ENCODE assay signal across 13 cellular contexts in the genomic region with DNA sequence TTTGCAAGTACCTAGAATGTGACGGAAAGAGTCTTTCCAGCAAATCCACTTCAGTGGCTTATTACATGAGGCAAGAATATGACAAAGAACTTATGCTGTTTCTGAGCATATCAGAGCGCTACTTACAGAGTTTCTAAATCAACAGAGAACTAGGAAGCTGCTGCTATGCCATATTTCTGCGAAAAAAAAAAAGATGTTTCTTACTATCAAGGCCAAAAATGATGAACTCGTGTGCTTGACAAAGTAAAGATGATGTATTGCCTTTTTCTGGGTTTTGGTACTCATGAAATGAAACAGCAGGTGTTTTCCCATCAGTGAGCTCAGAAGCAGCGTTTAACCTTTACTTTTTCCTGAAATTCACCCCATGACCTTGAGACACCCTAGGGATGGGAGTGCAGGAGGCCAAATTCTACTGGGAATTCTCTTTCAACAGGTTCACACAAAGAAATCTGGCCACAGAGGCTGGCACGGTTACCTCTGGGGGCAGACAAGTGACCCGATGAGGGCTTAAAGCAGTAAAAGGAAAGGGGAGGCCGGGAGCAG. TPM values are rescaled to one million over a fixed set of nuclear protein-coding genes. Genes with fewer than 3 reads are reported as not detected.
DNase-seq lines count a peak whose midpoint lies in the region; ATAC-seq and TF ChIP-seq lines count a peak whose summit lies in the region.
"Had no signal": no experiment of that assay in that cellular context is flagged by ENCODE, and none has a peak within 500 bp of the region (broad histone marks: within the 10 kb centered on the region; RNA-seq: fewer than 3 reads in every experiment).

No MANE protein-coding gene starts in this region.

- peak; percentile 65 for ATAC-seq in GM18867 (IDR thresholded peaks at IDR 0.05; ENCODE audit: unreplicated experiment)
- peak; percentile 50 for ATAC-seq in GM21390 (IDR thresholded peaks at IDR 0.05; ENCODE audit: unreplicated experiment)
- ATAC-seq in HG03095 (IDR thresholded peaks at IDR 0.05; ENCODE audit: unreplicated experiment), result peak; percentile 73
- no peak for ATAC-seq in HG03135 (IDR thresholded peaks at IDR 0.05; ENCODE audit: unreplicated experiment)
- ATAC-seq: gastrocnemius medialis, left cardiac atrium had no signal

- H3K4me3 ChIP-seq in dorsolateral prefrontal cortex, result peak overlapping the region in 2 of 59 donors; percentile 1 to 9
- H3K4me3 ChIP-seq: gastrocnemius medialis, GM23248 had no signal

- peak overlapping the region in 43 of 59 donors; percentile 1 to 89 (median 74) for H3K27ac ChIP-seq in dorsolateral prefrontal cortex
- H3K27ac ChIP-seq: gastrocnemius medialis, GM23248 had no signal

- no peak for TF ChIP-seq CTCF in dorsolateral prefrontal cortex (IDR thresholded peaks at IDR 0.05 in 54 of 56, conservative IDR thresholded peaks at IDR 0.05 in 2 of 56; ENCODE audit: low read depth in 1 of 56, partially characterized antibody in 56 of 56)

- H3K27me3 ChIP-seq in dorsolateral prefrontal cortex, result no peaks in the 10 kb centered on the region
- H3K27me3 ChIP-seq: gastrocnemius medialis had no signal

- no peak for DNase-seq in dorsolateral prefrontal cortex
- no peak for DNase-seq in islet precursor cell
- no peak for DNase-seq in NCI-H345 treated with DMSO at 0.1 percent for 48 hours (lab: John Stamatoyannopoulos, UW; ENCODE audit: unreplicated experiment)
- DNase-seq in cerebellum (ENCODE audit: low spot score), result no peak
- DNase-seq: gastrocnemius medialis, GM23248, left cardiac atrium, NCI-H1092 treated with DMSO at 0.1 percent for 48 hours, NCI-H748 treated with DMSO at 0.1 percent for 48 hours had no signal

- intact Hi-C loops in dorsolateral prefrontal cortex (cut with DNase I), result no loop called here

RNA-seq across cellular contexts. Expression of a gene that starts 37.7 kb away (rescaled TPM):
- total RNA-seq in dorsolateral prefrontal cortex (100 to 1,000 TPM in 5 of 120 experiments, 10 to 100 TPM in 115; 34.6 to 138 (median 62.5) TPM), cerebellum (78.3 TPM)
